Comparison of ENCODE assay signal across 1 cellular context in the genomic region with DNA sequence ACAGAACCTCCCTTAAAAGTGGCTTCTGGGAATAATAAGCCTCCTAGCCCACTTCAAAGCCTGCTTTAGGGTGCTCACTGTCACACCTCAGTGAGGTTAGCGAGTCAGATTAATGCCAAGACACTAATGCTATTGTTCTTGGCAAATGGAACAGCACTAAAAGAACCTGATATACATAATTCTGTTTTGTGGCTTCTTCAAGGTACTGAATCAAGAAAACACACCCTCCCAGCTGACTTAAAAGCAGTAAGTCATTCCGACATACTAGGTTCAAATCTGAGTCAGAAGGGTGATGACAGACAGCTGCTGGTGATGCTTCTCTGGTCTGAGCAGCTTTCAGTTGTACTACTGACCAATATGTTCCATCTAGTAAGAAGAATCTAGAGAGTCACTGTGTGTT.
TF ChIP-seq lines count a peak whose summit lies in the region.

No MANE protein-coding gene starts in this region.

TF ChIP-seq in GM12878, 131 proteins besides CTCF, POLR2A, EP300 and RAD21 (continued from another document):
- TF ChIP-seq, protein P1, sequence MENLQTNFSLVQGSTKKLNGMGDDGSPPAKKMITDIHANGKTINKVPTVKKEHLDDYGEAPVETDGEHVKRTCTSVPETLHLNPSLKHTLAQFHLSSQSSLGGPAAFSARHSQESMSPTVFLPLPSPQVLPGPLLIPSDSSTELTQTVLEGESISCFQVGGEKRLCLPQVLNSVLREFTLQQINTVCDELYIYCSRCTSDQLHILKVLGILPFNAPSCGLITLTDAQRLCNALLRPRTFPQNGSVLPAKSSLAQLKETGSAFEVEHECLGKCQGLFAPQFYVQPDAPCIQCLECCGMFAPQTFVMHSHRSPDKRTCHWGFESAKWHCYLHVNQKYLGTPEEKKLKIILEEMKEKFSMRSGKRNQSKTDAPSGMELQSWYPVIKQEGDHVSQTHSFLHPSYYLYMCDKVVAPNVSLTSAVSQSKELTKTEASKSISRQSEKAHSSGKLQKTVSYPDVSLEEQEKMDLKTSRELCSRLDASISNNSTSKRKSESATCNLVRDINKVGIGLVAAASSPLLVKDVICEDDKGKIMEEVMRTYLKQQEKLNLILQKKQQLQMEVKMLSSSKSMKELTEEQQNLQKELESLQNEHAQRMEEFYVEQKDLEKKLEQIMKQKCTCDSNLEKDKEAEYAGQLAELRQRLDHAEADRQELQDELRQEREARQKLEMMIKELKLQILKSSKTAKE (IDR thresholded peaks at IDR 0.05; ENCODE audit: low read depth, poor library complexity, severe bottlenecking) = peak; percentile 84
- TF ChIP-seq MTA2 (IDR thresholded peaks at IDR 0.05; ENCODE audit: low read depth) (peak; percentile 87), NRF1 (conservative IDR thresholded peaks at IDR 0.05; ENCODE audit: low read depth, low read length) (no peak), TCF12 (IDR thresholded peaks at IDR 0.05; ENCODE audit: low read depth, low read length) (peak; percentile 96), JUNB (IDR thresholded peaks at IDR 0.05) (peak; percentile 80), PAX5 (IDR thresholded peaks at IDR 0.05; ENCODE audit: borderline replicate concordance, low read depth, low read length) (peak; percentile 46; the same call in 1 of the 2 replicates), ATF7 (IDR thresholded peaks at IDR 0.05; ENCODE audit: low read depth) (peak; percentile 93), RB1 (IDR thresholded peaks at IDR 0.05; ENCODE audit: borderline replicate concordance) (no peak), NR2F1 (conservative IDR thresholded peaks at IDR 0.05) (peak; percentile 58), TCF3 (IDR thresholded peaks at IDR 0.05; ENCODE audit: borderline replicate concordance, insufficient read depth, low read depth, low read length) (peak; percentile 92), ZNF687 (IDR thresholded peaks at IDR 0.05) (peak; percentile 62; the same call in 1 of the 2 replicates), RCOR1 (conservative IDR thresholded peaks at IDR 0.05; ENCODE audit: low read depth, low read length) (0 out of 2 replicates have a peak, but pooled peaks have one; percentile 63), SMC3 (IDR thresholded peaks at IDR 0.05; ENCODE audit: borderline replicate concordance, low read length) (no peak), SMARCA5 (IDR thresholded peaks at IDR 0.05) (peak; percentile 87; the same call in 1 of the 2 replicates), IRF3 (IDR thresholded peaks at IDR 0.05) (no peak), CEBPZ (IDR thresholded peaks at IDR 0.05; ENCODE audit: low read depth, low read length) (no peak), BMI1 (IDR thresholded peaks at IDR 0.05; ENCODE audit: borderline replicate concordance) (0 out of 2 replicates have a peak, but pooled peaks have one; percentile 32), NBN (IDR thresholded peaks at IDR 0.05) (peak; percentile 70; the same call in 1 of the 2 replicates), CREB1 (IDR thresholded peaks at IDR 0.05; ENCODE audit: low read depth) (peak; percentile 67), ETV6 (conservative IDR thresholded peaks at IDR 0.05 in 1 of 2, IDR thresholded peaks at IDR 0.05 in 1 of 2; ENCODE audit: borderline replicate concordance in 1 of 2, low read depth in 1 of 2) (no peak), CREM (IDR thresholded peaks at IDR 0.05; ENCODE audit: low read depth) (peak; percentile 70), KLF5 (IDR thresholded peaks at IDR 0.05; ENCODE audit: partially characterized antibody) (no peak), JUND (IDR thresholded peaks at IDR 0.05; ENCODE audit: low read depth, low read length) (no peak; the same call in 1 of the 2 replicates), IKZF2 (IDR thresholded peaks at IDR 0.05) (peak; percentile 77 to 78), PRDM15 (CRISPR knock-in tag; IDR thresholded peaks at IDR 0.05) (no peak), POU2F2 (IDR thresholded peaks at IDR 0.05; ENCODE audit: borderline replicate concordance, low read depth, low read length) (0 out of 3 replicates have a peak, but pooled peaks have one; percentile 48), RUNX3 (IDR thresholded peaks at IDR 0.05; ENCODE audit: low read length) (peak; percentile 76), SRF (IDR thresholded peaks at IDR 0.05; ENCODE audit: low read depth in 2 of 2, low read length in 2 of 2) (no peak), BHLHE40 (IDR thresholded peaks at IDR 0.05; ENCODE audit: borderline replicate concordance in 1 of 2, low read depth in 2 of 2, low read length in 1 of 2) (peak in 1 of 2 experiments; percentile 59; a peak in 1 of 4 replicates), CBX5 (IDR thresholded peaks at IDR 0.05; ENCODE audit: low read depth) (peak; percentile 88; the same call in 1 of the 2 replicates)
- TF ChIP-seq, protein P2, sequence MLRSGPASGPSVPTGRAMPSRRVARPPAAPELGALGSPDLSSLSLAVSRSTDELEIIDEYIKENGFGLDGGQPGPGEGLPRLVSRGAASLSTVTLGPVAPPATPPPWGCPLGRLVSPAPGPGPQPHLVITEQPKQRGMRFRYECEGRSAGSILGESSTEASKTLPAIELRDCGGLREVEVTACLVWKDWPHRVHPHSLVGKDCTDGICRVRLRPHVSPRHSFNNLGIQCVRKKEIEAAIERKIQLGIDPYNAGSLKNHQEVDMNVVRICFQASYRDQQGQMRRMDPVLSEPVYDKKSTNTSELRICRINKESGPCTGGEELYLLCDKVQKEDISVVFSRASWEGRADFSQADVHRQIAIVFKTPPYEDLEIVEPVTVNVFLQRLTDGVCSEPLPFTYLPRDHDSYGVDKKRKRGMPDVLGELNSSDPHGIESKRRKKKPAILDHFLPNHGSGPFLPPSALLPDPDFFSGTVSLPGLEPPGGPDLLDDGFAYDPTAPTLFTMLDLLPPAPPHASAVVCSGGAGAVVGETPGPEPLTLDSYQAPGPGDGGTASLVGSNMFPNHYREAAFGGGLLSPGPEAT (IDR thresholded peaks at IDR 0.05; ENCODE audit: low read depth) = peak; percentile 74; the same call in 1 of the 2 replicates
- TF ChIP-seq, protein P3, sequence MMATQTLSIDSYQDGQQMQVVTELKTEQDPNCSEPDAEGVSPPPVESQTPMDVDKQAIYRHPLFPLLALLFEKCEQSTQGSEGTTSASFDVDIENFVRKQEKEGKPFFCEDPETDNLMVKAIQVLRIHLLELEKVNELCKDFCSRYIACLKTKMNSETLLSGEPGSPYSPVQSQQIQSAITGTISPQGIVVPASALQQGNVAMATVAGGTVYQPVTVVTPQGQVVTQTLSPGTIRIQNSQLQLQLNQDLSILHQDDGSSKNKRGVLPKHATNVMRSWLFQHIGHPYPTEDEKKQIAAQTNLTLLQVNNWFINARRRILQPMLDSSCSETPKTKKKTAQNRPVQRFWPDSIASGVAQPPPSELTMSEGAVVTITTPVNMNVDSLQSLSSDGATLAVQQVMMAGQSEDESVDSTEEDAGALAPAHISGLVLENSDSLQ (IDR thresholded peaks at IDR 0.05) = peak; percentile 96
- TF ChIP-seq, protein P4, sequence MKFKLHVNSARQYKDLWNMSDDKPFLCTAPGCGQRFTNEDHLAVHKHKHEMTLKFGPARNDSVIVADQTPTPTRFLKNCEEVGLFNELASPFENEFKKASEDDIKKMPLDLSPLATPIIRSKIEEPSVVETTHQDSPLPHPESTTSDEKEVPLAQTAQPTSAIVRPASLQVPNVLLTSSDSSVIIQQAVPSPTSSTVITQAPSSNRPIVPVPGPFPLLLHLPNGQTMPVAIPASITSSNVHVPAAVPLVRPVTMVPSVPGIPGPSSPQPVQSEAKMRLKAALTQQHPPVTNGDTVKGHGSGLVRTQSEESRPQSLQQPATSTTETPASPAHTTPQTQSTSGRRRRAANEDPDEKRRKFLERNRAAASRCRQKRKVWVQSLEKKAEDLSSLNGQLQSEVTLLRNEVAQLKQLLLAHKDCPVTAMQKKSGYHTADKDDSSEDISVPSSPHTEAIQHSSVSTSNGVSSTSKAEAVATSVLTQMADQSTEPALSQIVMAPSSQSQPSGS (IDR thresholded peaks at IDR 0.05; ENCODE audit: low read length) = peak; percentile 74
